ENCODE assay signal across 8 cellular contexts in the genomic region with DNA sequence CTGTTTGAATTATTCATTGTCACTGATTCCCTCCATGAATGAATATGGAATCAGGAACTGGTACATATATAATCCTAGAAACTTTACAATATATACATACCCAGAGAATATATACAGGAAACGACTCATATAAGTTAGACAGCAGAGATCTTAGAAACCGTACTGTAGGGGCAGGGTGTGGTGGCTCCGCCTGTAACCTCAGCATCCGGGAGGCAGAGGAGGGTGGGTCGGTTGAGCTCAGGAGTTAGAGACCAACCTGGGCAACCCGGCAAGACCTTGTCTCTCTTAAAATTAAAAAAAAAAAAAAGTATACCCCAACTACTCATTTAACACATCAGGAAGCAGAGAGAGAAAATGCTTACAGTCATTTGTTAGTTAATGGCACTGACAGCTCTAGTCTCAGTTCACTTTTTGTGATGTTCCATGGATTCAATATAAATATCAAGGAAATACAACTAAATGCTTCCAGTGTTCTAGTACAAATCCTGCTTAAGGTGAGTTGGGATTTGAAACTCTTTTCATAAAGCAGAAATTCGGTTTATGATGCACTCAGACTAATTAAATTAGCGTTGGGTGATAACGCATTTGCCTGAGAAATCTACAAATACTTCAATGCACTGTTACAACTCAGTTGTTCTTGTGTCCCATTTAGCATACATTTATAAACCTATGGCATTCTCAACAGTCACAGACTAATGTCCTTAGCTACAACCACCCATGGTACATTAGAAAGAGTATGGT. TPM values are rescaled to one million over a fixed set of nuclear protein-coding genes. Genes with fewer than 3 reads are reported as not detected.
DNase-seq lines count a peak whose midpoint lies in the region; ATAC-seq, FAIRE-seq and TF ChIP-seq lines count a peak whose summit lies in the region.

No MANE protein-coding gene starts in this region.

- TF ChIP-seq CTCF in gastrocnemius medialis (IDR thresholded peaks at IDR 0.05 in 4 of 5, conservative IDR thresholded peaks at IDR 0.05 in 1 of 5), result no peak

- peaks cover 9% of the 10 kb centered on the region for H3K36me3 ChIP-seq in KOPT-K1 (ENCODE audit: insufficient read depth, low read length)
- H3K36me3 ChIP-seq in gastrocnemius medialis, result no peaks in the 10 kb centered on the region

- in situ Hi-C loops in gastrocnemius medialis (cut with MboI; ENCODE audit: low sequenced_read_pairs in 4 of 4), result loop anchor here in 1 of 4 donors (25.0 kb wide), 1 partner anchor 114 kb away; no protein-coding TSS in a partner anchor

- intact Hi-C loops in gastrocnemius medialis (cut with DNase I; ENCODE audit: low total_unique reads), result no loop called here

- H3K27ac ChIP-seq in KOPT-K1 (ENCODE audit: low read depth, low read length, poor library complexity, severe bottlenecking), result peak overlapping the region; percentile 23
- peak overlapping the region; percentile 9 to 98 (median 31) for H3K27ac ChIP-seq in gastrocnemius medialis

- H3K4me3 ChIP-seq in gastrocnemius medialis, result no peak overlapping the region

- H3K9me3 ChIP-seq in KOPT-K1 (ENCODE audit: insufficient read depth, low read length, poor library complexity, severe bottlenecking), result no peaks in the 10 kb centered on the region
- no peaks in the 10 kb centered on the region for H3K9me3 ChIP-seq in gastrocnemius medialis

- no peak for TF ChIP-seq POLR2A in gastrocnemius medialis (IDR thresholded peaks at IDR 0.05)

- no peak for FAIRE-seq in RCC 7860 (lab: Jason Lieb, UNC)

- H3K27me3 ChIP-seq in gastrocnemius medialis, result no peaks in the 10 kb centered on the region

- peaks cover 35 to 51% of the 10 kb centered on the region in 2 donors for H3K4me1 ChIP-seq in gastrocnemius medialis

- peak; percentile 89 for ATAC-seq in GM19395 (IDR thresholded peaks at IDR 0.05; ENCODE audit: unreplicated experiment)
- no peak for ATAC-seq in gastrocnemius medialis
- ATAC-seq in GM18873 (IDR thresholded peaks at IDR 0.05; ENCODE audit: low FRiP score, unreplicated experiment), result no peak

- peak; percentile 70 for DNase-seq in activated CD8-positive, alpha-beta memory T cell treated with anti-CD3 and anti-CD28 coated beads, Interleukin-2, amount 50 U/mL, for 48 hours
- DNase-seq in gastrocnemius medialis, result no peak
- no peak for DNase-seq in NCI-H2107 (lab: John Stamatoyannopoulos, UW)
- DNase-seq in superior temporal gyrus (ENCODE audit: extremely low spot score), result no peak
- no peak for DNase-seq in RCC 7860 (ENCODE audit: low spot score)

RNA-seq across cellular contexts. Expression of a gene that starts 5.6 kb away (rescaled TPM):
- total RNA-seq in gastrocnemius medialis, result 100 to 1,000 TPM in 2 of 4 donors, 10 to 100 TPM in 2; 72.0 to 170 (median 105) TPM
